In the genomic region with DNA sequence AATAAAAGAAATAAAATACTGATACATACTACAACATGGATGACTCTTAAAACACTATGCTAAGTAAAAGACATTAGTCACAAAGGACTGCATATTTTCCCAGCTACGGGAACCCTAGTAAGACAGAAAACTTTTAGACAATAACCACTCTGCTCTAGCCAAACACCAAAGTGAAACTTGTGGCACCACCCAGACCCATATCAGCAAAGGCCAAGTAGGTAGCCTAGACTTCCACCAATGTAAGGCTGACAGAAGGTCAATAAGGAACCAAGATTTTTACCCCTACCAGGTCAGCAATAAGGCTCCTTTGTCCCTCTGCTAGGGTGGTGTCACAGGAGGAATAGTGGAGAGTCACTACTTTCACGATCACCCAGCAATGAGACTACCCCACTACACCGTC, we compare ENCODE assay signal across 16 cellular contexts.
"Had no signal": no experiment of that assay in that cellular context is flagged by ENCODE, and none has a peak within 500 bp of the region (broad histone marks: within the 10 kb centered on the region; RNA-seq: fewer than 3 reads in every experiment).

No MANE protein-coding gene starts in this region.

- H3K4me1 Mint-ChIP-seq: neural crest cell had no signal

- H3K27ac Mint-ChIP-seq: activated naive CD4-positive, alpha-beta T cell treated with anti-CD3 and anti-CD28 coated beads, Interleukin-2, amount 50 U/mL, for 24 hours; memory B cell; stimulated activated naive CD8-positive, alpha-beta T cell treated with anti-CD3 and anti-CD28 coated beads, Interleukin-15, Interleukin-2, amounts not matched to agents 100 ng/mL and 50 ng/mL, for 24 hours; T-cell had no signal

- H3K4me1 ChIP-seq: left ventricle myocardium inferior, pancreas, testis had no signal

- H3K4me3 ChIP-seq: heart left ventricle, left ventricle myocardium inferior, pancreas, testis had no signal

- ATAC-seq: heart left ventricle, pancreas, T-cell had no signal

- H3K9me3 Mint-ChIP-seq: activated naive CD4-positive, alpha-beta T cell treated with anti-CD3 and anti-CD28 coated beads, Interleukin-2, amount 50 U/mL, for 24 hours; memory B cell; neural crest cell; stimulated activated naive CD8-positive, alpha-beta T cell treated with anti-CD3 and anti-CD28 coated beads, Interleukin-15, Interleukin-2, amounts not matched to agents 100 ng/mL and 50 ng/mL, for 24 hours; T-cell had no signal

- H3K9me3 ChIP-seq: heart left ventricle, left ventricle myocardium inferior, pancreas, testis had no signal

- H3K27me3 ChIP-seq: heart left ventricle, pancreas, testis had no signal

- DNase-seq: activated CD4-positive, alpha-beta T cell treated with anti-CD3 and anti-CD28 coated beads for 48 hours; activated CD8-positive, alpha-beta memory T cell treated with anti-CD3 and anti-CD28 coated beads for 24 hours; amygdala; heart left ventricle; kidney; left ventricle myocardium inferior; pancreas; stimulated activated CD4-positive, alpha-beta T cell treated with anti-CD3 and anti-CD28 coated beads, Interleukin-4, amount 100 ng/mL, for 1 hour; stimulated activated CD8-positive, alpha-beta memory T cell treated with anti-CD3 and anti-CD28 coated beads, Interleukin-4, amount 100 ng/mL, for 48 hours; T-cell; testis; WERI-Rb-1 had no signal

- H3K27ac ChIP-seq: heart left ventricle, left ventricle myocardium inferior, pancreas, testis, WERI-Rb-1 had no signal

- H3K27me3 Mint-ChIP-seq: activated naive CD4-positive, alpha-beta T cell treated with anti-CD3 and anti-CD28 coated beads, Interleukin-2, amount 50 U/mL, for 24 hours; memory B cell; stimulated activated naive CD8-positive, alpha-beta T cell treated with anti-CD3 and anti-CD28 coated beads, Interleukin-15, Interleukin-2, amounts not matched to agents 100 ng/mL and 50 ng/mL, for 24 hours; T-cell had no signal

- H3K4me3 Mint-ChIP-seq: activated naive CD4-positive, alpha-beta T cell treated with anti-CD3 and anti-CD28 coated beads, Interleukin-2, amount 50 U/mL, for 24 hours; memory B cell; neural crest cell; stimulated activated naive CD8-positive, alpha-beta T cell treated with anti-CD3 and anti-CD28 coated beads, Interleukin-15, Interleukin-2, amounts not matched to agents 100 ng/mL and 50 ng/mL, for 24 hours; T-cell had no signal
